In genomic region chr6:109454483-109455160, GRCh38 we compare ENCODE assay signal across 8 cellular contexts. TPM values are rescaled to one million over a fixed set of nuclear protein-coding genes. Genes with fewer than 3 reads are reported as not detected.
DNase-seq lines count a peak whose midpoint lies in the region; ATAC-seq and TF ChIP-seq lines count a peak whose summit lies in the region.

No MANE protein-coding gene starts in this region.

- H3K36me3 ChIP-seq in A673 (ENCODE audit: insufficient read depth, low read length, poor library complexity, severe bottlenecking) = no peaks in the 10 kb centered on the region
- H3K36me3 ChIP-seq in iPS-18a (ENCODE audit: control insufficient read depth, low read depth, low read length) = peaks cover 8% of the 10 kb centered on the region

- H3K4me1 ChIP-seq in A673 (ENCODE audit: insufficient read depth, low read length, poor library complexity, severe bottlenecking) (peaks cover 26% of the 10 kb centered on the region), iPS-18a (ENCODE audit: control insufficient read depth, low read depth, low read length) (peaks cover 25% of the 10 kb centered on the region)

- peak; percentile 21 for DNase-seq in A673 (ENCODE audit: low spot score)
- DNase-seq in T follicular helper cell (ENCODE audit: low read depth) = peak; percentile 63
- peak in 31 of 56 donors; percentile 18 to 68 (median 38) for DNase-seq in amygdala (lab: John Stamatoyannopoulos, UW)
- peak; percentile 39 to 40 for DNase-seq in stimulated activated CD4-positive, alpha-beta T cell treated with anti-CD3 and anti-CD28 coated beads, Interleukin-15, amount 100 ng/mL, for 48 hours (ENCODE audit: low read depth in 2 of 2)
- no peak for DNase-seq in NCI-H2196 (lab: John Stamatoyannopoulos, UW; ENCODE audit: unreplicated experiment)

- peak overlapping the region; percentile 74 for H3K4me3 ChIP-seq in A673 (ENCODE audit: low read depth, low read length, poor library complexity, severe bottlenecking)
- H3K4me3 ChIP-seq in iPS-18a (ENCODE audit: low read length) = peak overlapping the region; percentile 79

- intact Hi-C loops in A673 (cut with micrococcal nuclease; ENCODE audit: unreplicated experiment) = no loop called here

- peak overlapping the region; percentile 58 for H3K9ac ChIP-seq in iPS-18a (ENCODE audit: low read length)

- ATAC-seq in GM19035 (IDR thresholded peaks at IDR 0.05; ENCODE audit: unreplicated experiment) = peak; percentile 32
- ATAC-seq in HG03354 (IDR thresholded peaks at IDR 0.05; ENCODE audit: poor library complexity, severe bottlenecking, unreplicated experiment) = peak; percentile 34

- H3K27me3 ChIP-seq in A673 (replicated peaks; ENCODE audit: insufficient read depth, low read depth, low read length, poor library complexity) = no peaks in the 10 kb centered on the region
- no peaks in the 10 kb centered on the region for H3K27me3 ChIP-seq in iPS-18a (ENCODE audit: control insufficient read depth, insufficient read depth, low read length)

- H3K27ac ChIP-seq in A673 (ENCODE audit: low read depth, low read length, poor library complexity, severe bottlenecking) (peak overlapping the region; percentile 37), iPS-18a (ENCODE audit: low read length) (no peak overlapping the region)

- BruUV-seq in A673 (replicated peaks; lab: Mats Ljungman, UMichigan) = no TSS peak

- CTCF ChIA-PET in A673 (lab: Charles Lee) = no interaction called here

- TF ChIP-seq CTCF in A673 (conservative IDR thresholded peaks at IDR 0.05; ENCODE audit: low read depth, low read length) = no peak

- H3K9me3 ChIP-seq in A673 (ENCODE audit: low read depth, low read length, poor library complexity, severe bottlenecking) (no peaks in the 10 kb centered on the region), iPS-18a (ENCODE audit: control insufficient read depth, low read depth, low read length) (no peaks in the 10 kb centered on the region)

- POLR2A ChIA-PET in A673 (lab: Charles Lee; ENCODE audit: low non-redundant PET) = interaction anchor here (0.6 kb wide), 2 partner anchors 105 to 897 kb away, joined by 3 read pairs; no protein-coding TSS in a partner anchor

RNA-seq across cellular contexts. Expression of gene MICAL1, which starts 0.9 kb away (rescaled TPM):
- total RNA-seq in A673 (2021) = 4.8 and 8.1 TPM in 2 replicates

RNA-seq across cellular contexts. Expression of gene SMPD2, which starts 14.1 kb away (rescaled TPM):
- 8.6 and 11.6 TPM in 2 replicates for total RNA-seq in A673 (2021)

RNA-seq across cellular contexts. Expression of gene PPIL6, which starts 14.2 kb away (rescaled TPM):
- 1.8 and 2.6 TPM in 2 replicates for total RNA-seq in A673 (2021)

RNA-seq across cellular contexts. Expression of gene ZBTB24, which starts 28.4 kb away (rescaled TPM):
- total RNA-seq in A673 (2021) = 12.9 and 15.5 TPM in 2 replicates
